ENCODE assay signal across 24 cellular contexts in the genomic region with DNA sequence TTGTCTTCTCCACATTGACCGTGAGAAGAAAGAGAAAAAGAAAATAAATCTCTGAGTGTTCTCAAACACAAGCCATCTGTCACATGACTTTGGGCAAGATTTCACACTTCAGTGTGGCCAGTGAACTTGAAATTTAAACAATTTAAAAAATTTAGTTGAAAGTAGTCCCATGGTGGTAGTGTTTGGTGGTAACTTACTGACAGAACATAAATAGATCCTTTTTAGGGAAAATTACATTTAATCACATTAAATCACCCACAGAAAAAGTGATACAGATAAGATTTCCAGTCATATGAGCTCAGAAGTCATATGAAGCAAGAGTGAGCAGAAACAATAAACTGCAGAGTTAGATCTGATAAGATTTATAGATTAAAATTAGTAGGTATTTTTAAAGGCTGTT. TPM values are rescaled to one million over a fixed set of nuclear protein-coding genes. Genes with fewer than 3 reads are reported as not detected.
DNase-seq lines count a peak whose midpoint lies in the region; ATAC-seq and TF ChIP-seq lines count a peak whose summit lies in the region.
"Had no signal": no experiment of that assay in that cellular context is flagged by ENCODE, and none has a peak within 500 bp of the region (broad histone marks: within the 10 kb centered on the region; RNA-seq: fewer than 3 reads in every experiment).

No MANE protein-coding gene starts in this region.

- TF ChIP-seq CTCF in fibroblast of the aortic adventitia (IDR thresholded peaks at IDR 0.05; ENCODE audit: insufficient read depth, low read length), result no peak
- TF ChIP-seq CTCF in lower lobe of right lung (IDR thresholded peaks at IDR 0.05), result no peak

- H3K9me3 ChIP-seq in lower lobe of right lung, result no peaks in the 10 kb centered on the region
- H3K9me3 ChIP-seq: BE2C, Peyer's patch had no signal

- no peak for ATAC-seq in SK-N-SH treated with all-trans-retinoic acid at 6 μM for 48 hours
- no peak for ATAC-seq in lower lobe of right lung

- intact Hi-C loops in lower lobe of right lung (cut with DNase I), result no loop called here

- no peaks in the 10 kb centered on the region for H3K27me3 ChIP-seq in lower lobe of right lung (ENCODE audit: low read depth)
- H3K27me3 ChIP-seq: BE2C, Peyer's patch had no signal

- TF ChIP-seq EP300 in Ishikawa (IDR thresholded peaks at IDR 0.05; ENCODE audit: borderline replicate concordance), result no peak

- H3K4me3 ChIP-seq in fibroblast of the aortic adventitia (ENCODE audit: low read depth, low read length) (no peak overlapping the region), lower lobe of right lung (no peak overlapping the region)
- H3K4me3 ChIP-seq: Peyer's patch had no signal

- peak; percentile 29 for DNase-seq in EH (ENCODE audit: low read depth)
- peak; percentile 15 for DNase-seq in fibroblast of the aortic adventitia (ENCODE audit: low read depth)
- DNase-seq in SIG-M5 treated with dmso at 0.1 percent for 504 hours (lab: John Stamatoyannopoulos, UW; ENCODE audit: unreplicated experiment), result no peak
- DNase-seq in stimulated activated CD4-positive, alpha-beta T cell treated with anti-CD3 and anti-CD28 coated beads, Interleukin-4, amount 100 ng/mL, for 24 hours, result no peak
- DNase-seq in cerebellar cortex (ENCODE audit: low spot score), result no peak
- DNase-seq in lower lobe of right lung, result no peak
- DNase-seq: 8988T; ACHN; BE2C; CD8-positive, alpha-beta memory T cell; DMS 273 treated with DMSO at 0.1 percent for 48 hours; DMS79; H9; NCI-H1092; NCI-H1417 treated with DMSO at 0.1 percent for 48 hours; NCI-H1694 treated with DMSO at 0.1 percent for 48 hours; NCI-H2081; NCI-H2227 treated with DMSO at 0.1 percent for 48 hours; NCI-H526 treated with DMSO at 0.1 percent for 48 hours; Peyer's patch; SHP77 treated with DMSO at 0.1 percent for 48 hours had no signal

- H3K36me3 ChIP-seq in lower lobe of right lung, result no peaks in the 10 kb centered on the region
- H3K36me3 ChIP-seq: BE2C, Peyer's patch had no signal

- peaks cover 4% of the 10 kb centered on the region for H3K4me1 ChIP-seq in lower lobe of right lung
- H3K4me1 ChIP-seq: Peyer's patch had no signal

- no peak overlapping the region for H3K27ac ChIP-seq in lower lobe of right lung
- H3K27ac ChIP-seq: Peyer's patch had no signal

- TF ChIP-seq RAD21 in Ishikawa (IDR thresholded peaks at IDR 0.05; ENCODE audit: low read depth), result no peak

TF ChIP-seq in Ishikawa, 13 proteins besides CTCF, POLR2A, EP300 and RAD21:
- TF ChIP-seq YY1 (IDR thresholded peaks at IDR 0.05; ENCODE audit: low read depth) (no peak), TCF12 (IDR thresholded peaks at IDR 0.05; ENCODE audit: low read depth) (no peak), ZBTB7A (IDR thresholded peaks at IDR 0.05; ENCODE audit: low read depth) (no peak), TAF1 (IDR thresholded peaks at IDR 0.05; ENCODE audit: low read depth) (no peak), FOXM1 (IDR thresholded peaks at IDR 0.05; ENCODE audit: borderline replicate concordance, low read depth) (0 out of 2 replicates have a peak, but pooled peaks have one; percentile 40), MAX (IDR thresholded peaks at IDR 0.05) (no peak)
- TF ChIP-seq, protein P1, sequence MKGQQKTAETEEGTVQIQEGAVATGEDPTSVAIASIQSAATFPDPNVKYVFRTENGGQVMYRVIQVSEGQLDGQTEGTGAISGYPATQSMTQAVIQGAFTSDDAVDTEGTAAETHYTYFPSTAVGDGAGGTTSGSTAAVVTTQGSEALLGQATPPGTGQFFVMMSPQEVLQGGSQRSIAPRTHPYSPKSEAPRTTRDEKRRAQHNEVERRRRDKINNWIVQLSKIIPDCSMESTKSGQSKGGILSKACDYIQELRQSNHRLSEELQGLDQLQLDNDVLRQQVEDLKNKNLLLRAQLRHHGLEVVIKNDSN (IDR thresholded peaks at IDR 0.05), result peak; percentile 35; the same call in 1 of the 2 replicates

TF ChIP-seq in SK-N-SH treated with all-trans-retinoic acid at 6 μM for 48 hours, 23 proteins besides CTCF, POLR2A, EP300 and RAD21:
- TF ChIP-seq ARNTL (CRISPR knock-in tag; IDR thresholded peaks at IDR 0.05; ENCODE audit: borderline replicate concordance, low read depth), result no peak
- no peak for TF ChIP-seq BACH2 (CRISPR knock-in tag; IDR thresholded peaks at IDR 0.05; ENCODE audit: borderline replicate concordance)
- TF ChIP-seq, protein P2, sequence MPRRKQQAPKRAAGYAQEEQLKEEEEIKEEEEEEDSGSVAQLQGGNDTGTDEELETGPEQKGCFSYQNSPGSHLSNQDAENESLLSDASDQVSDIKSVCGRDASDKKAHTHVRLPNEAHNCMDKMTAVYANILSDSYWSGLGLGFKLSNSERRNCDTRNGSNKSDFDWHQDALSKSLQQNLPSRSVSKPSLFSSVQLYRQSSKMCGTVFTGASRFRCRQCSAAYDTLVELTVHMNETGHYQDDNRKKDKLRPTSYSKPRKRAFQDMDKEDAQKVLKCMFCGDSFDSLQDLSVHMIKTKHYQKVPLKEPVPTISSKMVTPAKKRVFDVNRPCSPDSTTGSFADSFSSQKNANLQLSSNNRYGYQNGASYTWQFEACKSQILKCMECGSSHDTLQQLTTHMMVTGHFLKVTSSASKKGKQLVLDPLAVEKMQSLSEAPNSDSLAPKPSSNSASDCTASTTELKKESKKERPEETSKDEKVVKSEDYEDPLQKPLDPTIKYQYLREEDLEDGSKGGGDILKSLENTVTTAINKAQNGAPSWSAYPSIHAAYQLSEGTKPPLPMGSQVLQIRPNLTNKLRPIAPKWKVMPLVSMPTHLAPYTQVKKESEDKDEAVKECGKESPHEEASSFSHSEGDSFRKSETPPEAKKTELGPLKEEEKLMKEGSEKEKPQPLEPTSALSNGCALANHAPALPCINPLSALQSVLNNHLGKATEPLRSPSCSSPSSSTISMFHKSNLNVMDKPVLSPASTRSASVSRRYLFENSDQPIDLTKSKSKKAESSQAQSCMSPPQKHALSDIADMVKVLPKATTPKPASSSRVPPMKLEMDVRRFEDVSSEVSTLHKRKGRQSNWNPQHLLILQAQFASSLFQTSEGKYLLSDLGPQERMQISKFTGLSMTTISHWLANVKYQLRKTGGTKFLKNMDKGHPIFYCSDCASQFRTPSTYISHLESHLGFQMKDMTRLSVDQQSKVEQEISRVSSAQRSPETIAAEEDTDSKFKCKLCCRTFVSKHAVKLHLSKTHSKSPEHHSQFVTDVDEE (CRISPR knock-in tag; IDR thresholded peaks at IDR 0.05), result peak; percentile 55; the same call in 1 of the 2 replicates
- TF ChIP-seq ZFP30 (CRISPR knock-in tag; IDR thresholded peaks at IDR 0.05), result no peak
- peak; percentile 78 for TF ChIP-seq ISL1 (CRISPR knock-in tag; IDR thresholded peaks at IDR 0.05)
- TF ChIP-seq ZFP3 (CRISPR knock-in tag; IDR thresholded peaks at IDR 0.05), result no peak
- no peak for TF ChIP-seq GLIS3 (CRISPR knock-in tag; IDR thresholded peaks at IDR 0.05)
- peak; percentile 17; the same call in 1 of the 2 replicates for TF ChIP-seq SNAI2 (CRISPR knock-in tag; IDR thresholded peaks at IDR 0.05)
- TF ChIP-seq ZNF70 (CRISPR knock-in tag; IDR thresholded peaks at IDR 0.05), result no peak
- TF ChIP-seq TCF4 (CRISPR knock-in tag; IDR thresholded peaks at IDR 0.05; ENCODE audit: borderline replicate concordance), result peak; percentile 32; the same call in 1 of the 2 replicates
- TF ChIP-seq PPARA (CRISPR knock-in tag; IDR thresholded peaks at IDR 0.05; ENCODE audit: borderline replicate concordance), result no peak
TF ChIP-seq in SK-N-SH treated with all-trans-retinoic acid at 6 μM for 48 hours: peak in this region for 4.

RNA-seq across cellular contexts. Expression of gene SGIP1, which starts 31.9 kb away (rescaled TPM):
- 2.1 and 21.1 TPM in 2 replicates for total RNA-seq in fibroblast of the aortic adventitia (ENCODE audit: low replicate concordance)
- 12.4 TPM for total RNA-seq in lower lobe of right lung
- total RNA-seq: CD8-positive, alpha-beta memory T cell; OCI-LY7 had no signal

Comparison
In these comparisons a context has a peak if more than half of its experiments do, and no peak if none do; other contexts are left out.
1. DNase-seq: peak in EH (single experiment) and fibroblast of the aortic adventitia (single experiment); none in SIG-M5 treated with dmso at 0.1 percent for 504 hours (single experiment), stimulated activated CD4-positive, alpha-beta T cell treated with anti-CD3 and anti-CD28 coated beads, Interleukin-4, amount 100 ng/mL, for 24 hours (single experiment), cerebellar cortex (single experiment) and lower lobe of right lung (single experiment).